Comparison of ENCODE assay signal across 1 cellular context in genomic region chr18:50298443-50299284, GRCh38.
TF ChIP-seq lines count a peak whose summit lies in the region.

No MANE protein-coding gene starts in this region.

TF ChIP-seq in SK-N-SH, 30 proteins besides CTCF, POLR2A, EP300 and RAD21 (continued from another document):
- TF ChIP-seq, protein P1, sequence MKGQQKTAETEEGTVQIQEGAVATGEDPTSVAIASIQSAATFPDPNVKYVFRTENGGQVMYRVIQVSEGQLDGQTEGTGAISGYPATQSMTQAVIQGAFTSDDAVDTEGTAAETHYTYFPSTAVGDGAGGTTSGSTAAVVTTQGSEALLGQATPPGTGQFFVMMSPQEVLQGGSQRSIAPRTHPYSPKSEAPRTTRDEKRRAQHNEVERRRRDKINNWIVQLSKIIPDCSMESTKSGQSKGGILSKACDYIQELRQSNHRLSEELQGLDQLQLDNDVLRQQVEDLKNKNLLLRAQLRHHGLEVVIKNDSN (IDR thresholded peaks at IDR 0.05; ENCODE audit: borderline replicate concordance, low read depth): no peak
- TF ChIP-seq, protein P2, sequence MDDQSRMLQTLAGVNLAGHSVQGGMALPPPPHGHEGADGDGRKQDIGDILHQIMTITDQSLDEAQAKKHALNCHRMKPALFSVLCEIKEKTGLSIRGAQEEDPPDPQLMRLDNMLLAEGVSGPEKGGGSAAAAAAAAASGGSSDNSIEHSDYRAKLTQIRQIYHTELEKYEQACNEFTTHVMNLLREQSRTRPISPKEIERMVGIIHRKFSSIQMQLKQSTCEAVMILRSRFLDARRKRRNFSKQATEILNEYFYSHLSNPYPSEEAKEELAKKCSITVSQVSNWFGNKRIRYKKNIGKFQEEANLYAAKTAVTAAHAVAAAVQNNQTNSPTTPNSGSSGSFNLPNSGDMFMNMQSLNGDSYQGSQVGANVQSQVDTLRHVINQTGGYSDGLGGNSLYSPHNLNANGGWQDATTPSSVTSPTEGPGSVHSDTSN (IDR thresholded peaks at IDR 0.05): no peak
- TF ChIP-seq YY1 (IDR thresholded peaks at IDR 0.05; ENCODE audit: low read depth): no peak
- TF ChIP-seq MEF2A (IDR thresholded peaks at IDR 0.05; ENCODE audit: borderline replicate concordance, low read depth): no peak
- TF ChIP-seq FOXM1 (IDR thresholded peaks at IDR 0.05; ENCODE audit: low read depth): no peak
- TF ChIP-seq NRF1 (IDR thresholded peaks at IDR 0.05; ENCODE audit: low read depth, low read length): no peak
- TF ChIP-seq FOSL2 (IDR thresholded peaks at IDR 0.05; ENCODE audit: borderline replicate concordance, low read depth): no peak
- no peak for TF ChIP-seq TCF12 (IDR thresholded peaks at IDR 0.05)
- TF ChIP-seq GABPA (IDR thresholded peaks at IDR 0.05; ENCODE audit: low read depth): no peak
- no peak for TF ChIP-seq NFIC (IDR thresholded peaks at IDR 0.05; ENCODE audit: borderline replicate concordance)
